5 cellular contexts compared by ENCODE assay signal in the genomic region with DNA sequence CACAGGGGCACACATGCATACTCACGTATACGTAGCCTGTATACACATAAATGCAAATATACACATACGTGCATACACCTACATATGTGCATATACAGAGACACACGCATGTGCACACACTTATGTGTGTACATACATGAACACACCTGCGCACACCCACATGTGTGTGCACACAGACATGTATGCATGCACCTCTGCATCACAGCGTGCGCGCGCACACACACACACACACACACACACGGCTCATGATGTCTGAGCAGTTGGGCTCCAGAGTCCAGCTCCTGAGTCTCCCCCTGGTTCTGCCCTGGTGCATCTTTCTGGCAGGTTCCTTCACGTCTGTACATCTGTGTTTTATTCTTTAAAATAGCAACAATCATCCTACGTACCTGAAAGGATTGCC.
"Had no signal": no experiment of that assay in that cellular context is flagged by ENCODE, and none has a peak within 500 bp of the region (broad histone marks: within the 10 kb centered on the region; RNA-seq: fewer than 3 reads in every experiment).

No MANE protein-coding gene starts in this region.

- H3K4me3 ChIP-seq: GM23338, K562 had no signal

- H3K4me2 ChIP-seq: GM23338 had no signal

- H2AFZ ChIP-seq: GM23338 had no signal

- DNase-seq: H9, HCEC 1CT, IMR-90 had no signal
